Comparison of ENCODE assay signal across 17 cellular contexts in genomic region chr3:131582438-131582837, GRCh38.
"Had no signal": no experiment of that assay in that cellular context is flagged by ENCODE, and none has a peak within 500 bp of the region (broad histone marks: within the 10 kb centered on the region; RNA-seq: fewer than 3 reads in every experiment).

No MANE protein-coding gene starts in this region.

- H3K4me3 Mint-ChIP-seq: endodermal cell, naive B cell, nephron, type B pancreatic cell had no signal

- H3K4me1 Mint-ChIP-seq: naive B cell, nephron had no signal

- H3K27me3 Mint-ChIP-seq: naive B cell, progenitor cell of endocrine pancreas had no signal

- ATAC-seq: heart left ventricle, pancreas, right cardiac atrium had no signal

- H3K9me3 Mint-ChIP-seq: endodermal cell, nephron, type B pancreatic cell had no signal

- H3K27ac Mint-ChIP-seq: endodermal cell, naive B cell, nephron, progenitor cell of endocrine pancreas, type B pancreatic cell had no signal

- H3K36me3 Mint-ChIP-seq: naive B cell, type B pancreatic cell had no signal

- DNase-seq: effector CD4-positive, alpha-beta T cell; endodermal cell; heart left ventricle; hippocampal formation; kidney glomerular epithelial cell; mesendoderm; naive B cell; occipital lobe; pancreas; right cardiac atrium; small intestine; stimulated activated CD4-positive, alpha-beta T cell treated with anti-CD3 and anti-CD28 coated beads, Interleukin-12 subunit alpha, Interleukin-12 subunit beta, amount 100 ng/mL, for 4 hours; stimulated activated naive CD4-positive, alpha-beta T cell; thyroid gland had no signal

- H3K4me3 ChIP-seq: heart left ventricle, pancreas, thyroid gland had no signal
